In the genomic region with DNA sequence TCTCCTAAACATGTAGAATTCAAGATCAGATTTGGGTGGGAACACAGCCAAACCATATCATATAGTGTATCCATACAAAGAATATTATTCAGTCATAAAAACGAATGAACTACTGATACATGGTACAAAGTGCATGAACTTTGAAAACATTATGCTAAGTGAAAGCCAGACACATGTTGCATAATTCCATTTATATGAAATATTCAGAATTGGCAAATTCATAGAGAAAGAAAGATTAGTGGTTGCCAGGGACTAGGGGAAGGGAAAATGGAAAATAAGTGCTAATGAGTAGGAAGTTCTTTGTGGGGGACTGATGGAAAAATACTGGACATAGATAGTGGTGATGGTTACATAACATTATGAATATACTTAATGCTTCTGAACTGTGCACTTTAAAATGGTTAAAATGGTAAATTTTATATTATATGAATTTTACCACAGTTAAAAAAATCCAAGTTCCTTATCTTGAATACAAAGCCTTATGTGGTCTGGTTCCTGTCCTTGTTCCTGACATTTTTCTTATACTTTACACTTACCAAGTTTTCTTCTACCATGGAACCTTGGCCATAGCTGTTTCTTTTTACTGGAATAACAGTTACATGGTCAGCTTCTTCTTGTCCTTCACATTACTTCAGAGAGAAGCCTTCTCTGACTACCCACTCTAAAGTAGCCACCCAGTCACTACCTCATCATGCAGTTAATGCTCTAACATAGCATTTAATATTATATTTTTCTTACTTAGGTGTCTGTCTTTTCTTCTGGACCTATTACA, we compare ENCODE assay signal across 16 cellular contexts.
DNase-seq lines count a peak whose midpoint lies in the region; ATAC-seq and TF ChIP-seq lines count a peak whose summit lies in the region.
"Had no signal": no experiment of that assay in that cellular context is flagged by ENCODE, and none has a peak within 500 bp of the region (broad histone marks: within the 10 kb centered on the region; RNA-seq: fewer than 3 reads in every experiment).

No MANE protein-coding gene starts in this region.

- H3K4me3 ChIP-seq in right atrium auricular region (no peak overlapping the region), fibroblast of the aortic adventitia (ENCODE audit: low read depth, low read length) (no peak overlapping the region), subcutaneous abdominal adipose tissue (ENCODE audit: low read depth in 1 of 5, low read length in 5 of 5) (peak overlapping the region in 1 of 5 donors; percentile 27)
- H3K4me3 ChIP-seq: BLaER1, GM23248 had no signal

- H3K4me1 ChIP-seq in right atrium auricular region, result no peaks in the 10 kb centered on the region
- H3K4me1 ChIP-seq in subcutaneous abdominal adipose tissue (ENCODE audit: control insufficient read depth in 5 of 5, insufficient read depth in 5 of 5, low read length in 5 of 5), result peaks cover 0 to 22% (median 9%) of the 10 kb centered on the region in 5 donors
- H3K4me1 ChIP-seq: BLaER1, Caco-2 had no signal

- H3K27me3 ChIP-seq in right atrium auricular region (no peaks in the 10 kb centered on the region), subcutaneous abdominal adipose tissue (ENCODE audit: control insufficient read depth in 5 of 5, insufficient read depth in 4 of 5, low read length in 5 of 5) (no peaks in the 10 kb centered on the region)
- H3K27me3 ChIP-seq: BLaER1 had no signal

- H3K36me3 ChIP-seq in right atrium auricular region (no peaks in the 10 kb centered on the region), subcutaneous abdominal adipose tissue (ENCODE audit: control insufficient read depth in 5 of 5, insufficient read depth in 5 of 5, low read length in 5 of 5) (peaks cover 0 to 4% (median 3%) of the 10 kb centered on the region in 5 donors)

- intact Hi-C loops in Right ventricle myocardium inferior (cut with DNase I), result no loop called here
- intact Hi-C loops in left ventricle myocardium superior (cut with micrococcal nuclease), result no loop called here

- ATAC-seq in Right ventricle myocardium inferior, result peak; percentile 83
- ATAC-seq in left ventricle myocardium superior, result peak; percentile 80
- ATAC-seq: HCT116 had no signal

- H3K9me3 ChIP-seq in right atrium auricular region (peaks cover 0 to 8% of the 10 kb centered on the region in 2 donors), subcutaneous abdominal adipose tissue (ENCODE audit: control insufficient read depth in 5 of 5, low read length in 5 of 5) (peaks cover 0 to 8% (median 7%) of the 10 kb centered on the region in 5 donors)

- peak overlapping the region in 1 of 2 donors; percentile 28 for H3K27ac ChIP-seq in right atrium auricular region
- peak overlapping the region; percentile 80 for H3K27ac ChIP-seq in subcutaneous abdominal adipose tissue (ENCODE audit: low read depth, low read length)
- H3K27ac ChIP-seq: BLaER1, GM23248 had no signal

- TF ChIP-seq CTCF in right atrium auricular region (IDR thresholded peaks at IDR 0.05) (no peak), fibroblast of the aortic adventitia (IDR thresholded peaks at IDR 0.05; ENCODE audit: insufficient read depth, low read length) (no peak)

- DNase-seq in Right ventricle myocardium inferior (ENCODE audit: missing footprints) (no peak), right atrium auricular region (ENCODE audit: low spot score) (no peak), fibroblast of the aortic adventitia (ENCODE audit: low read depth) (peak; percentile 14), left ventricle myocardium superior (no peak), kidney glomerular epithelial cell (lab: John Stamatoyannopoulos, UW) (no peak), NOMO-1 treated with DMSO at 0.1 percent for 48 hours (lab: John Stamatoyannopoulos, UW; ENCODE audit: unreplicated experiment) (no peak), cerebellar cortex (ENCODE audit: low spot score) (no peak)
- DNase-seq: 8988T; AML-193; Caco-2; CD8-positive, alpha-beta memory T cell; GF-D8; GM23248 had no signal

- no peak overlapping the region for H3K9ac ChIP-seq in subcutaneous abdominal adipose tissue (ENCODE audit: low read length in 5 of 5)
- H3K9ac ChIP-seq: BLaER1, GM23248 had no signal
